In genomic region chr15:93829115-93829849, GRCh38 we compare ENCODE assay signal across 9 cellular contexts.
DNase-seq lines count a peak whose midpoint lies in the region; ATAC-seq and TF ChIP-seq lines count a peak whose summit lies in the region.
"Had no signal": no experiment of that assay in that cellular context is flagged by ENCODE, and none has a peak within 500 bp of the region (broad histone marks: within the 10 kb centered on the region; RNA-seq: fewer than 3 reads in every experiment).

No MANE protein-coding gene starts in this region.

- TF ChIP-seq RAD21 in SK-N-SH (IDR thresholded peaks at IDR 0.05; ENCODE audit: low read length): no peak

- no peak for TF ChIP-seq POLR2A in upper lobe of left lung (IDR thresholded peaks at IDR 0.05)

- intact Hi-C loops in left ventricle myocardium superior (cut with micrococcal nuclease): no loop called here

- H3F3A ChIP-seq in SK-N-SH (replicated peaks; ENCODE audit: insufficient read depth): no peaks in the 10 kb centered on the region

- no peaks in the 10 kb centered on the region for H3K36me3 ChIP-seq in SK-N-SH (replicated peaks in 1 of 2; ENCODE audit: control insufficient read depth in 1 of 2, insufficient read depth in 2 of 2, low read length in 1 of 2)
- H3K36me3 ChIP-seq in upper lobe of left lung: no peaks in the 10 kb centered on the region

- H3K27me3 ChIP-seq in SK-N-SH (ENCODE audit: insufficient read depth) (no peaks in the 10 kb centered on the region), upper lobe of left lung (no peaks in the 10 kb centered on the region)

- H3K9ac ChIP-seq in SK-N-SH: no peak overlapping the region

- H3K4me1 Mint-ChIP-seq in progenitor cell of endocrine pancreas (ENCODE audit: low read depth): peaks cover 2% of the 10 kb centered on the region

- H3K9me3 Mint-ChIP-seq in progenitor cell of endocrine pancreas (ENCODE audit: low read depth): no peaks in the 10 kb centered on the region

- POLR2A ChIA-PET in SK-N-SH (lab: Yijun Ruan, JAX): no interaction called here

- H3K79me2 ChIP-seq in SK-N-SH (ENCODE audit: insufficient read depth): no peaks in the 10 kb centered on the region

- no peak overlapping the region for H3K27ac Mint-ChIP-seq in progenitor cell of endocrine pancreas

- peaks cover 12% of the 10 kb centered on the region for H3K27me3 Mint-ChIP-seq in progenitor cell of endocrine pancreas

- H2AFZ ChIP-seq in SK-N-SH (ENCODE audit: low read depth): no peak overlapping the region

- H3K4me1 ChIP-seq in SK-N-SH (ENCODE audit: control insufficient read depth in 1 of 2, insufficient read depth in 2 of 2, low read depth in 1 of 2, low read length in 1 of 2) (peaks cover 0 to 19% of the 10 kb centered on the region in 2 experiments; a peak in 2 of 4 replicates), upper lobe of left lung (no peaks in the 10 kb centered on the region)

- ATAC-seq in SK-N-SH treated with all-trans-retinoic acid at 6 μM for 48 hours: no peak
- ATAC-seq in left ventricle myocardium superior: peak; percentile 87
- ATAC-seq in upper lobe of left lung (ENCODE audit: low FRiP score in 2 of 2): peak; percentile 55 to 95
- ATAC-seq in HG03135 (IDR thresholded peaks at IDR 0.05; ENCODE audit: unreplicated experiment): no peak
- ATAC-seq: Panc1 had no signal

- H3K4me3 ChIP-seq in SK-N-SH (ENCODE audit: low read depth in 2 of 2, low read length in 1 of 2) (no peak overlapping the region), upper lobe of left lung (no peak overlapping the region)

- no peaks in the 10 kb centered on the region for H3K9me2 ChIP-seq in SK-N-SH

- no peak overlapping the region for H3K4me2 ChIP-seq in SK-N-SH

- WGBS in SK-N-SH (ENCODE audit: low lambda C conversion rate): 26% methylated on average over 10 of the region's 10 CpGs
- 78% methylated on average over 8 to 10 of the region's 10 CpGs for WGBS in upper lobe of left lung, 2 donors

- TF ChIP-seq CTCF in SK-N-SH (IDR thresholded peaks at IDR 0.05) (no peak), upper lobe of left lung (IDR thresholded peaks at IDR 0.05) (no peak), progenitor cell of endocrine pancreas (IDR thresholded peaks at IDR 0.05; ENCODE audit: unreplicated experiment) (no peak)

- H3K36me3 Mint-ChIP-seq in progenitor cell of endocrine pancreas (ENCODE audit: insufficient read depth): no peaks in the 10 kb centered on the region

- H3K4me3 Mint-ChIP-seq in progenitor cell of endocrine pancreas (ENCODE audit: low read depth): no peak overlapping the region

- H3K9me3 ChIP-seq in SK-N-SH (no peaks in the 10 kb centered on the region), upper lobe of left lung (no peaks in the 10 kb centered on the region)

- CTCF ChIA-PET in SK-N-SH (lab: Yijun Ruan, JAX): interaction anchor here (1.3 kb wide), 1 partner anchor 146 kb away, joined by 3 read pairs; no protein-coding TSS in a partner anchor

- DNase-seq in SK-N-SH: peak; percentile 36
- peak; percentile 70 for DNase-seq in SW480 (ENCODE audit: low spot score)
- no peak for DNase-seq in left ventricle myocardium superior
- DNase-seq in upper lobe of left lung: no peak
- DNase-seq in progenitor cell of endocrine pancreas (ENCODE audit: low spot score, unreplicated experiment): no peak
- no peak for DNase-seq in NCI-H1092 treated with DMSO at 0.1 percent for 48 hours (lab: John Stamatoyannopoulos, UW)

- peak overlapping the region in 1 of 2 experiments; percentile 28; a peak in 1 of 4 replicates for H3K27ac ChIP-seq in SK-N-SH (ENCODE audit: low read depth in 2 of 2, low read length in 1 of 2)
- no peak overlapping the region for H3K27ac ChIP-seq in upper lobe of left lung

- no peaks in the 10 kb centered on the region for H4K20me1 ChIP-seq in SK-N-SH (ENCODE audit: insufficient read depth)

- TF ChIP-seq EP300 in SK-N-SH (IDR thresholded peaks at IDR 0.05; ENCODE audit: borderline replicate concordance in 1 of 2, low read depth in 1 of 2, low read length in 1 of 2): peak in 1 of 2 experiments; percentile 66; a peak in 2 of 4 replicates
- no peak for TF ChIP-seq EP300 in upper lobe of left lung (IDR thresholded peaks at IDR 0.05)

TF ChIP-seq in SK-N-SH, 30 proteins besides CTCF, POLR2A, EP300 and RAD21:
- TF ChIP-seq MXI1 (IDR thresholded peaks at IDR 0.05; ENCODE audit: low read depth, low read length): no peak
- no peak for TF ChIP-seq POLR2AphosphoS5 (IDR thresholded peaks at IDR 0.05; ENCODE audit: low read depth, low read length)
- TF ChIP-seq FOXJ3 (CRISPR knock-in tag; IDR thresholded peaks at IDR 0.05): no peak
- TF ChIP-seq SMC3 (IDR thresholded peaks at IDR 0.05; ENCODE audit: low read depth, low read length): no peak
- TF ChIP-seq GATA2 (CRISPR knock-in tag; IDR thresholded peaks at IDR 0.05): peak; percentile 69
- TF ChIP-seq USF2 (IDR thresholded peaks at IDR 0.05; ENCODE audit: borderline replicate concordance, low read depth, low read length): no peak

TF ChIP-seq in SK-N-SH treated with all-trans-retinoic acid at 6 μM for 48 hours, 23 proteins besides CTCF, POLR2A, EP300 and RAD21 (continues in another document):
- TF ChIP-seq SNAI2 (CRISPR knock-in tag; IDR thresholded peaks at IDR 0.05): no peak
- TF ChIP-seq PPARA (CRISPR knock-in tag; IDR thresholded peaks at IDR 0.05; ENCODE audit: borderline replicate concordance): no peak
- no peak for TF ChIP-seq CSDC2 (CRISPR knock-in tag; IDR thresholded peaks at IDR 0.05)
- no peak for TF ChIP-seq ZNF8 (CRISPR knock-in tag; IDR thresholded peaks at IDR 0.05)
- TF ChIP-seq TCF4 (CRISPR knock-in tag; IDR thresholded peaks at IDR 0.05; ENCODE audit: borderline replicate concordance): no peak
- TF ChIP-seq POU6F1 (CRISPR knock-in tag; IDR thresholded peaks at IDR 0.05; ENCODE audit: borderline replicate concordance, low read depth): no peak
- TF ChIP-seq ZNF565 (CRISPR knock-in tag; conservative IDR thresholded peaks at IDR 0.05; ENCODE audit: low read depth): no peak
- TF ChIP-seq BACH2 (CRISPR knock-in tag; IDR thresholded peaks at IDR 0.05; ENCODE audit: borderline replicate concordance): no peak
- TF ChIP-seq RARB (CRISPR knock-in tag; IDR thresholded peaks at IDR 0.05): no peak
- no peak for TF ChIP-seq ISL1 (CRISPR knock-in tag; IDR thresholded peaks at IDR 0.05)
- no peak for TF ChIP-seq ZFP3 (CRISPR knock-in tag; IDR thresholded peaks at IDR 0.05)
- TF ChIP-seq PATZ1 (CRISPR knock-in tag; IDR thresholded peaks at IDR 0.05; ENCODE audit: borderline replicate concordance): no peak
- TF ChIP-seq TOX (CRISPR knock-in tag; IDR thresholded peaks at IDR 0.05; ENCODE audit: borderline replicate concordance): no peak
- no peak for TF ChIP-seq CREB5 (CRISPR knock-in tag; IDR thresholded peaks at IDR 0.05; ENCODE audit: low read depth)
- no peak for TF ChIP-seq ZC3H10 (CRISPR knock-in tag; IDR thresholded peaks at IDR 0.05)
- TF ChIP-seq ZFP30 (CRISPR knock-in tag; IDR thresholded peaks at IDR 0.05): no peak
- TF ChIP-seq CSRNP3 (CRISPR knock-in tag; IDR thresholded peaks at IDR 0.05): no peak

Comparison
In these comparisons a context has a peak if more than half of its experiments do, and no peak if none do; other contexts are left out.
1. DNase-seq: peak in SK-N-SH (single experiment) and SW480 (single experiment); none in left ventricle myocardium superior (single experiment), upper lobe of left lung (0 of 2), progenitor cell of endocrine pancreas (single experiment) and NCI-H1092 treated with DMSO at 0.1 percent for 48 hours (single experiment).
2. ATAC-seq: peak in left ventricle myocardium superior (single experiment) and upper lobe of left lung (2 of 2); none in SK-N-SH treated with all-trans-retinoic acid at 6 μM for 48 hours (single experiment) and HG03135 (single experiment).